Comparison of ENCODE assay signal across 28 cellular contexts in genomic region chr1:14173598-14173997, GRCh38.
"Had no signal": no experiment of that assay in that cellular context is flagged by ENCODE, and none has a peak within 500 bp of the region (broad histone marks: within the 10 kb centered on the region; RNA-seq: fewer than 3 reads in every experiment).

No MANE protein-coding gene starts in this region.

- ATAC-seq: naive thymus-derived CD8-positive, alpha-beta T cell; pancreas; right cardiac atrium; right lobe of liver; stimulated activated memory B cell treated with anti-CD40 and anti-IgM and Interleukin-4, amounts not matched to agents 10 μg/mL and 1 μg/mL and 100 μg/mL, for 72 hours; stimulated activated naive CD8-positive, alpha-beta T cell treated with anti-CD3 and anti-CD28 coated beads, Interleukin-15, amount 100 ng/mL, for 72 hours; stimulated activated naive CD8-positive, alpha-beta T cell treated with anti-CD3 and anti-CD28 coated beads, Interleukin-15, Interleukin-2, amounts not matched to agents 100 U/mL and 50 U/mL, for 24 hours; upper lobe of right lung had no signal

- H3K4me3 ChIP-seq: pancreas, prostate gland, right lobe of liver, skin epidermis, smooth muscle cell, spleen, suprapubic skin, testis, tibial artery, transverse colon, upper lobe of right lung, uterus had no signal

- H3K36me3 ChIP-seq: neutrophil, pancreas, prostate gland, right lobe of liver, spleen, suprapubic skin, tibial artery, transverse colon, upper lobe of right lung, uterus had no signal

- DNase-seq: naive thymus-derived CD8-positive, alpha-beta T cell; nephron progenitor cell; nucleus accumbens; pancreas; retina; right cardiac atrium; right lobe of liver; spleen; stimulated activated CD4-positive, alpha-beta T cell treated with anti-CD3 and anti-CD28 coated beads, Interleukin-12 subunit alpha, Interleukin-12 subunit beta, amount 100 ng/mL, for 4 hours; stimulated activated CD4-positive, alpha-beta T cell treated with anti-CD3 and anti-CD28 coated beads, Interleukin-1b, Interleukin-23, amount 100 ng/mL, for 48 hours; stimulated activated CD4-positive, alpha-beta T cell treated with anti-CD3 and anti-CD28 coated beads, Interleukin-4, amount 100 ng/mL, for 1 hour; stimulated activated CD4-positive, alpha-beta T cell treated with anti-CD3 and anti-CD28 coated beads, Interleukin-4, amount 100 ng/mL, for 4 hours; stimulated activated CD8-positive, alpha-beta memory T cell treated with anti-CD3 and anti-CD28 coated beads, Interleukin-4, amount 100 ng/mL, for 48 hours; stimulated activated naive CD4-positive, alpha-beta T cell; stimulated activated naive CD8-positive, alpha-beta T cell treated with anti-CD3 and anti-CD28 coated beads, Interleukin-15, amount 100 ng/mL, for 72 hours; stimulated activated naive CD8-positive, alpha-beta T cell treated with anti-CD3 and anti-CD28 coated beads, Interleukin-15, Interleukin-2, amounts not matched to agents 100 U/mL and 50 U/mL, for 24 hours; substantia nigra; testis; tibial artery; transverse colon; upper lobe of right lung; uterus had no signal

- H3K27me3 ChIP-seq: neutrophil, pancreas, suprapubic skin, testis, tibial artery, transverse colon, upper lobe of right lung, uterus had no signal

- H3K4me1 ChIP-seq: pancreas, prostate gland, right lobe of liver, spleen, suprapubic skin, testis, tibial artery, transverse colon, upper lobe of right lung, uterus had no signal

- H3K9me3 ChIP-seq: neutrophil, pancreas, prostate gland, right lobe of liver, testis, transverse colon, upper lobe of right lung, uterus had no signal

- H3K27ac ChIP-seq: neutrophil, pancreas, prostate gland, right lobe of liver, skin epidermis, spleen, suprapubic skin, testis, tibial artery, transverse colon, upper lobe of right lung, uterus had no signal
